28 cellular contexts compared by ENCODE assay signal in genomic region chr2:216008387-216008786, GRCh38. TPM values are rescaled to one million over a fixed set of nuclear protein-coding genes. Genes with fewer than 3 reads are reported as not detected.
DNase-seq lines count a peak whose midpoint lies in the region; ATAC-seq, FAIRE-seq and TF ChIP-seq lines count a peak whose summit lies in the region.
"Had no signal": no experiment of that assay in that cellular context is flagged by ENCODE, and none has a peak within 500 bp of the region (broad histone marks: within the 10 kb centered on the region; RNA-seq: fewer than 3 reads in every experiment).

No MANE protein-coding gene starts in this region.

- TF ChIP-seq EP300 in A549 (IDR thresholded peaks at IDR 0.05), result no peak

- intact Hi-C loops in OCI-LY7 (cut with micrococcal nuclease; ENCODE audit: unreplicated experiment), result no loop called here

- H3K4me3 Mint-ChIP-seq in endodermal cell (no peak overlapping the region), chondrocyte (ENCODE audit: unreplicated experiment) (no peak overlapping the region)
- no peak overlapping the region for H3K4me3 Mint-ChIP-seq in activated CD8-positive, alpha-beta T cell treated with anti-CD3 and anti-CD28 coated beads, Interleukin-2, amount 10 ng/mL, durations not matched to agents 7 days and 5 days
- H3K4me3 Mint-ChIP-seq: activated B cell treated with CpG ODN at 0.5 μM for 24 hours; activated T-cell treated with anti-CD3 and anti-CD28 coated beads, Interleukin-2, amount 50 U/mL, for 24 hours; central memory CD8-positive, alpha-beta T cell; IgD-negative memory B cell; mesothelial cell of epicardium; stimulated activated naive CD8-positive, alpha-beta T cell treated with anti-CD3 and anti-CD28 coated beads, Interleukin-15, amount 100 ng/mL, for 72 hours had no signal

- H3K79me2 ChIP-seq in OCI-LY7 (ENCODE audit: insufficient read depth, low read depth, low read length), result peaks cover 16% of the 10 kb centered on the region; the same call in 1 of the 2 replicates

- DNase-seq in A549 (ENCODE audit: low read depth in 1 of 2, low spot score in 1 of 2) (no peak), GM12865 (ENCODE audit: low read depth) (no peak), OCI-LY7 (ENCODE audit: low spot score) (no peak), endodermal cell (no peak), chondrocyte (ENCODE audit: low spot score) (no peak), NCI-H226 (no peak)
- no peak for DNase-seq in activated CD8-positive, alpha-beta T cell treated with anti-CD3 and anti-CD28 coated beads, Interleukin-2, amount 10 ng/mL, durations not matched to agents 7 days and 5 days
- DNase-seq: ACHN; activated B cell treated with CpG ODN at 0.5 μM for 24 hours; activated CD4-positive, alpha-beta T cell treated with anti-CD3 and anti-CD28 coated beads, Interleukin-2, amount 50 U/mL, for 1 hour; activated gamma-delta T cell; activated T-cell treated with anti-CD3 and anti-CD28 coated beads, Interleukin-2, amount 50 U/mL, for 24 hours; dermis blood vessel endothelial cell; DMS53; foreskin melanocyte; NCI-H1105; NCI-H2029; NCI-H526 treated with DMSO at 0.1 percent for 48 hours; stimulated activated CD4-positive, alpha-beta T cell treated with anti-CD3 and anti-CD28 coated beads, Interleukin-1b, Interleukin-23, amount 100 ng/mL, for 48 hours; stimulated activated naive CD8-positive, alpha-beta T cell treated with anti-CD3 and anti-CD28 coated beads, Interleukin-15, amount 100 ng/mL, for 72 hours had no signal

- H3K27ac Mint-ChIP-seq in endodermal cell (no peak overlapping the region), chondrocyte (ENCODE audit: unreplicated experiment) (no peak overlapping the region)
- H3K27ac Mint-ChIP-seq in activated CD8-positive, alpha-beta T cell treated with anti-CD3 and anti-CD28 coated beads, Interleukin-2, amount 10 ng/mL, durations not matched to agents 7 days and 5 days, result no peak overlapping the region
- H3K27ac Mint-ChIP-seq: activated B cell treated with CpG ODN at 0.5 μM for 24 hours; activated T-cell treated with anti-CD3 and anti-CD28 coated beads, Interleukin-2, amount 50 U/mL, for 24 hours; mesothelial cell of epicardium had no signal

- TF ChIP-seq CTCF in A549 (IDR thresholded peaks at IDR 0.05) (peak; percentile 9; the same call in 1 of the 3 replicates), GM12865 (IDR thresholded peaks at IDR 0.05; ENCODE audit: insufficient read depth, low read depth, low read length, missing control alignments) (peak; percentile 3), OCI-LY7 (conservative IDR thresholded peaks at IDR 0.05; ENCODE audit: low read length) (peak; percentile 40), endodermal cell (conservative IDR thresholded peaks at IDR 0.05) (peak; percentile 31), chondrocyte (IDR thresholded peaks at IDR 0.05) (no peak)

- no peak for FAIRE-seq in A549 (lab: Jason Lieb, UNC)
- FAIRE-seq: G401.6 had no signal

- H3K9me3 Mint-ChIP-seq in endodermal cell (no peaks in the 10 kb centered on the region), chondrocyte (ENCODE audit: low read depth) (no peaks in the 10 kb centered on the region)
- H3K9me3 Mint-ChIP-seq in activated CD8-positive, alpha-beta T cell treated with anti-CD3 and anti-CD28 coated beads, Interleukin-2, amount 10 ng/mL, durations not matched to agents 7 days and 5 days (ENCODE audit: insufficient read depth), result no peaks in the 10 kb centered on the region
- H3K9me3 Mint-ChIP-seq: activated B cell treated with CpG ODN at 0.5 μM for 24 hours; activated T-cell treated with anti-CD3 and anti-CD28 coated beads, Interleukin-2, amount 50 U/mL, for 24 hours; central memory CD8-positive, alpha-beta T cell; IgD-negative memory B cell; mesothelial cell of epicardium; stimulated activated naive CD8-positive, alpha-beta T cell treated with anti-CD3 and anti-CD28 coated beads, Interleukin-15, amount 100 ng/mL, for 72 hours had no signal

- no peak overlapping the region for H3K9ac ChIP-seq in endodermal cell (ENCODE audit: extremely low read depth, low read length, poor library complexity, severe bottlenecking)

- H3K27ac ChIP-seq in A549, result no peak overlapping the region
- H3K27ac ChIP-seq in OCI-LY7 (ENCODE audit: low read depth, low read length, poor library complexity, severe bottlenecking), result no peak overlapping the region
- H3K27ac ChIP-seq in endodermal cell (ENCODE audit: low read depth, low read length), result no peak overlapping the region
- H3K27ac ChIP-seq: esophagus muscularis mucosa, SK-N-MC, thoracic aorta had no signal

- no peak overlapping the region for H3K4me3 ChIP-seq in A549
- H3K4me3 ChIP-seq in GM12865 (ENCODE audit: low read depth, low read length), result peak overlapping the region; percentile 32
- no peak overlapping the region for H3K4me3 ChIP-seq in OCI-LY7 (ENCODE audit: low read depth, low read length, poor library complexity, severe bottlenecking)
- no peak overlapping the region for H3K4me3 ChIP-seq in endodermal cell (ENCODE audit: low read length)
- H3K4me3 ChIP-seq: esophagus muscularis mucosa, SK-N-MC, smooth muscle cell, thoracic aorta had no signal

- H3K4me1 ChIP-seq in A549 (peaks cover 29% of the 10 kb centered on the region), OCI-LY7 (ENCODE audit: insufficient read depth, low read length, poor library complexity, severe bottlenecking) (peaks cover 12% of the 10 kb centered on the region), endodermal cell (ENCODE audit: control insufficient read depth, insufficient read depth, low read length) (no peaks in the 10 kb centered on the region)

- H3K9me3 ChIP-seq in A549, result no peaks in the 10 kb centered on the region
- H3K9me3 ChIP-seq in OCI-LY7 (ENCODE audit: low read length), result no peaks in the 10 kb centered on the region
- H3K9me3 ChIP-seq in endodermal cell (ENCODE audit: control insufficient read depth, low read length), result no peaks in the 10 kb centered on the region
- H3K9me3 ChIP-seq: esophagus muscularis mucosa, thoracic aorta had no signal

- WGBS in A549 (ENCODE audit: missing lambda C conversion rate), result 42% methylated on average over 3 of the region's 3 CpGs
- WGBS in endodermal cell (ENCODE audit: insufficient coverage in 1 of 2, insufficient read length in 1 of 2), 2 experiments, result 67 to 88% methylated on average over 2 to 3 of the region's 3 CpGs

- H3K36me3 ChIP-seq in OCI-LY7 (ENCODE audit: insufficient read depth, low read length) (no peaks in the 10 kb centered on the region), endodermal cell (ENCODE audit: control insufficient read depth, insufficient read depth, low read length) (no peaks in the 10 kb centered on the region)
- H3K36me3 ChIP-seq: esophagus muscularis mucosa, thoracic aorta had no signal

- peak in 1 of 2 experiments; percentile 22; a peak in 1 of 5 replicates for TF ChIP-seq RAD21 in A549 (conservative IDR thresholded peaks at IDR 0.05 in 1 of 2, IDR thresholded peaks at IDR 0.05 in 1 of 2)

- no peaks in the 10 kb centered on the region for H3K27me3 ChIP-seq in endodermal cell (ENCODE audit: control insufficient read depth, insufficient read depth, low read length, poor library complexity, severe bottlenecking)
- H3K27me3 ChIP-seq: esophagus muscularis mucosa had no signal

- CTCF ChIA-PET in A549 (lab: Yijun Ruan, JAX), result interaction anchor here (1.0 to 4.8 kb wide), 3 partner anchors 11 to 58 kb away, joined by 3 to 28 read pairs (median 5); no protein-coding TSS in a partner anchor
- CTCF ChIA-PET in OCI-LY7 (lab: Charles Lee; ENCODE audit: unreplicated experiment), result interaction anchor here (0.6 kb wide), 1 partner anchor 1199 kb away, joined by 4 read pairs; the partner anchor contains the start of gene BARD1
- CTCF ChIA-PET in activated CD8-positive, alpha-beta T cell treated with anti-CD3 and anti-CD28 coated beads, Interleukin-2, amount 10 ng/mL, durations not matched to agents 7 days and 5 days (lab: Charles Lee), result interaction anchor here (0.8 to 3.9 kb wide), 3 partner anchors 23 to 58 kb away, joined by 3 to 21 read pairs (median 3); no protein-coding TSS in a partner anchor

- no peak overlapping the region for H2AFZ ChIP-seq in OCI-LY7 (ENCODE audit: low read length)

- no peak for TF ChIP-seq POLR2A in A549 (IDR thresholded peaks at IDR 0.05; ENCODE audit: low read length)

- POLR2A ChIA-PET in A549 (lab: Yijun Ruan, JAX), result no interaction called here
- POLR2A ChIA-PET in OCI-LY7 (lab: Charles Lee), result interaction anchor here (0.5 to 1.2 kb wide), 4 partner anchors 9 to 48 kb away, joined by 3 to 6 read pairs (median 4); no protein-coding TSS in a partner anchor
- POLR2A ChIA-PET in activated CD8-positive, alpha-beta T cell treated with anti-CD3 and anti-CD28 coated beads, Interleukin-2, amount 10 ng/mL, durations not matched to agents 7 days and 5 days (lab: Charles Lee), result no interaction called here

- BruUV-seq in OCI-LY7 (replicated peaks; lab: Mats Ljungman, UMichigan), result no TSS peak

- H3K36me3 Mint-ChIP-seq in endodermal cell (ENCODE audit: low read depth), result peaks cover 2% of the 10 kb centered on the region
- H3K36me3 Mint-ChIP-seq in chondrocyte (ENCODE audit: low read depth), result peaks cover 3% of the 10 kb centered on the region
- peaks cover 4% of the 10 kb centered on the region for H3K36me3 Mint-ChIP-seq in activated CD8-positive, alpha-beta T cell treated with anti-CD3 and anti-CD28 coated beads, Interleukin-2, amount 10 ng/mL, durations not matched to agents 7 days and 5 days (ENCODE audit: low read depth)
- H3K36me3 Mint-ChIP-seq: IgD-negative memory B cell, mesothelial cell of epicardium had no signal

- H3K9me2 ChIP-seq in OCI-LY7 (ENCODE audit: insufficient read depth, low read length), result no peaks in the 10 kb centered on the region

- ATAC-seq in A549, result no peak
- no peak for ATAC-seq in activated CD8-positive, alpha-beta T cell treated with anti-CD3 and anti-CD28 coated beads, Interleukin-2, amount 10 ng/mL, durations not matched to agents 7 days and 5 days
- ATAC-seq: stimulated activated naive CD8-positive, alpha-beta T cell treated with anti-CD3 and anti-CD28 coated beads, Interleukin-15, amount 100 ng/mL, for 72 hours had no signal

- H3K4me2 ChIP-seq in A549 (no peak overlapping the region), OCI-LY7 (ENCODE audit: low read length) (no peak overlapping the region)
- H3K4me2 ChIP-seq: smooth muscle cell had no signal

- H3K27me3 Mint-ChIP-seq in endodermal cell (ENCODE audit: insufficient read depth) (no peaks in the 10 kb centered on the region), chondrocyte (ENCODE audit: low read depth) (no peaks in the 10 kb centered on the region)
- H3K27me3 Mint-ChIP-seq in activated CD8-positive, alpha-beta T cell treated with anti-CD3 and anti-CD28 coated beads, Interleukin-2, amount 10 ng/mL, durations not matched to agents 7 days and 5 days (ENCODE audit: low read depth), result no peaks in the 10 kb centered on the region
- H3K27me3 Mint-ChIP-seq: activated B cell treated with CpG ODN at 0.5 μM for 24 hours; activated T-cell treated with anti-CD3 and anti-CD28 coated beads, Interleukin-2, amount 50 U/mL, for 24 hours; central memory CD8-positive, alpha-beta T cell; IgD-negative memory B cell; stimulated activated naive CD8-positive, alpha-beta T cell treated with anti-CD3 and anti-CD28 coated beads, Interleukin-15, amount 100 ng/mL, for 72 hours had no signal

- H3K4me1 Mint-ChIP-seq in endodermal cell, result peaks cover 19% of the 10 kb centered on the region
- peaks cover 18% of the 10 kb centered on the region for H3K4me1 Mint-ChIP-seq in chondrocyte (ENCODE audit: low read depth)
- peaks cover 45% of the 10 kb centered on the region for H3K4me1 Mint-ChIP-seq in activated CD8-positive, alpha-beta T cell treated with anti-CD3 and anti-CD28 coated beads, Interleukin-2, amount 10 ng/mL, durations not matched to agents 7 days and 5 days (ENCODE audit: low read depth)

- no peaks in the 10 kb centered on the region for H4K20me1 ChIP-seq in OCI-LY7 (ENCODE audit: insufficient read depth, low read length)

RNA-seq across cellular contexts. Expression of gene MREG, which starts 5.0 kb away (rescaled TPM):
- polyA plus RNA-seq in A549 (2011; rRNA removed), result 7.9 and 8.0 TPM in 2 replicates
- polyA plus RNA-seq in A549 (2012; cell fraction: cytosol; rRNA removed), result 1.5 and 2.0 TPM in 2 replicates
- 1.3 and 1.4 TPM in 2 replicates for polyA plus RNA-seq in A549 (2012; cell fraction: nucleus; rRNA removed)
- 5.0 to 6.4 TPM (median 6.1 TPM) in 3 replicates for polyA plus RNA-seq in A549 (2017; fragmentation: RNase III; extraction: RNeasy Plus Mini Kit Qiagen cat#74134 plus additional on column Dnase treatment)
- 4.2 and 6.0 TPM in 2 replicates for polyA minus RNA-seq in A549 (2011; rRNA and poly(A)+ RNA removed)
- total RNA-seq in OCI-LY7 (2014; rRNA removed; shearing (Covaris generic)), result 9.3 and 10.8 TPM in 2 replicates
- 5.3 and 5.6 TPM in 2 replicates for total RNA-seq in OCI-LY7 (2022)
- 10 to 100 TPM; 13.0 to 17.8 TPM for total RNA-seq in endodermal cell
- 7.7 TPM for polyA plus RNA-seq in endodermal cell (2013, experiment 1 of 2)
- polyA plus RNA-seq in endodermal cell (2013, experiment 2 of 2), result 8.6 TPM
- total RNA-seq in chondrocyte, result 1.8 to 4.5 TPM (median 2.7 TPM) in 3 replicates
- total RNA-seq in activated CD8-positive, alpha-beta T cell treated with anti-CD3 and anti-CD28 coated beads, Interleukin-2, amount 10 ng/mL, durations not matched to agents 7 days and 5 days, result 10 to 100 TPM; 10.9 to 12.1 TPM
